Comparison of ENCODE assay signal across 8 cellular contexts in genomic region chr2:218659258-218659987, GRCh38. TPM values are rescaled to one million over a fixed set of nuclear protein-coding genes. Genes with fewer than 3 reads are reported as not detected.
DNase-seq lines count a peak whose midpoint lies in the region; ATAC-seq and TF ChIP-seq lines count a peak whose summit lies in the region.

Gene BCS1L (plus strand): TSS chr2:218659683. CDS start chr2:218660988, 1,305 bp downstream.
Gene ZNF142 (minus strand): TSS chr2:218659623. CDS start chr2:218656429, 3,194 bp downstream.

- H3K9me3 Mint-ChIP-seq in effector memory CD8-positive, alpha-beta T cell = no peaks in the 10 kb centered on the region

- H3K36me3 Mint-ChIP-seq in effector memory CD8-positive, alpha-beta T cell (ENCODE audit: insufficient read depth) = peaks cover 49% of the 10 kb centered on the region

- no peaks in the 10 kb centered on the region for H3K27me3 Mint-ChIP-seq in effector memory CD8-positive, alpha-beta T cell

- no peak for TF ChIP-seq CTCF in GM20000 (IDR thresholded peaks at IDR 0.05; ENCODE audit: extremely low read depth, missing control alignments)

- H3K4me3 Mint-ChIP-seq in effector memory CD8-positive, alpha-beta T cell = peak within 1 kb of the TSS; percentile 90 to 97

- ATAC-seq in effector memory CD8-positive, alpha-beta T cell (replicated peaks) = peak; percentile 97

- H3K27ac Mint-ChIP-seq in effector memory CD8-positive, alpha-beta T cell = peak within 1 kb of the TSS; percentile 90 to 95

- DNase-seq in CMK (ENCODE audit: low read depth) (peak; percentile 88), GM20000 (ENCODE audit: low spot score) (peak; percentile 91), HT1080 (ENCODE audit: low read depth) (peak; percentile 95), NOMO-1 (lab: John Stamatoyannopoulos, UW; ENCODE audit: unreplicated experiment in 2 of 2) (peak; percentile 95 to 96), medulla oblongata (ENCODE audit: extremely low spot score) (peak; percentile 95)
- peak; percentile 97 for DNase-seq in activated CD8-positive, alpha-beta memory T cell treated with anti-CD3 and anti-CD28 coated beads for 24 hours
- peak; percentile 85 to 88 (median 87) for DNase-seq in effector memory CD8-positive, alpha-beta T cell
- peak; percentile 88 to 96 (median 93) for DNase-seq in stimulated activated CD4-positive, alpha-beta T cell treated with anti-CD3 and anti-CD28 coated beads, TNF-alpha, amount 100 ng/mL, for 48 hours (ENCODE audit: low read depth in 3 of 3)

- peaks cover 31 to 37% of the 10 kb centered on the region in 2 donors for H3K4me1 Mint-ChIP-seq in effector memory CD8-positive, alpha-beta T cell (ENCODE audit: low read depth in 2 of 2)

RNA-seq across cellular contexts. Expression of gene BCS1L, which starts in this region (rescaled TPM):
- 69.2 and 80.7 TPM in 2 replicates for total RNA-seq in HT1080 (2014; rRNA removed; shearing (Covaris generic))
- polyA plus RNA-seq in HT1080 (2015; cell fraction: cytosol; rRNA removed) = 37.6 and 48.1 TPM in 2 replicates
- 169 and 172 TPM in 2 replicates for polyA plus RNA-seq in HT1080 (2015; cell fraction: nucleus; rRNA removed)

RNA-seq across cellular contexts. Expression of gene ZNF142, which starts in this region (rescaled TPM):
- 17.8 and 26.0 TPM in 2 replicates for total RNA-seq in HT1080 (2014; rRNA removed; shearing (Covaris generic))
- polyA plus RNA-seq in HT1080 (2015; cell fraction: cytosol; rRNA removed) = 10.2 and 13.2 TPM in 2 replicates
- polyA plus RNA-seq in HT1080 (2015; cell fraction: nucleus; rRNA removed) = 22.3 and 27.2 TPM in 2 replicates

Comparison
In these comparisons a context has a peak if more than half of its experiments do, and no peak if none do; other contexts are left out.
1. Peak in every context shown above with its lines: DNase-seq and ATAC-seq.